Comparison of ENCODE assay signal across 7 cellular contexts in the genomic region with DNA sequence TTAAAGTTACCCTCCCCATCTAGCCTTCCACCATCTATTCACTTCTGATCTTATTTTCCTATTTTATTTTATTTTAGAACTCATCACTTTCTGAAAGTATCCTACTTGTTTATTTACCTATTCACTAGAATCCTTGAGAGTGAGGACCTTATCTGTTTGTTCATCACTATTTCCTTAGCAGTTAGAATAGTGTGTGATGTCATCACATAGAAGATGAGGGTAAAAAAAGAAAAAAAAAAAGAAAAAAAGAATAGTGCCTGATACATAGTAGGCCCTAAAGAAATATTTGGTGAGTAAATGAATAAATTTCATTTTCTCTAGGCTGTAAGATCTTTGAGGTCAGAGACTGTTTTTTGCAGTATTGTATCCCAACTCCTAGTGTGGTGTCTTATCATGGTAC. TPM values are rescaled to one million over a fixed set of nuclear protein-coding genes. Genes with fewer than 3 reads are reported as not detected.
"Had no signal": no experiment of that assay in that cellular context is flagged by ENCODE, and none has a peak within 500 bp of the region (broad histone marks: within the 10 kb centered on the region; RNA-seq: fewer than 3 reads in every experiment).

No MANE protein-coding gene starts in this region.

- ATAC-seq: GM12878 had no signal

- DNase-seq: GDM1, GF-D8 had no signal

- H3K4me3 ChIP-seq: GM12878 had no signal

- FAIRE-seq: GM12878, GM12891, GM12892, GM18507, GM19239 had no signal

RNA-seq across cellular contexts. Expression of gene DNAJB13, which starts 37.4 kb away (rescaled TPM):
- total RNA-seq: GM12878 had no signal
